8 cellular contexts compared by ENCODE assay signal in the genomic region with DNA sequence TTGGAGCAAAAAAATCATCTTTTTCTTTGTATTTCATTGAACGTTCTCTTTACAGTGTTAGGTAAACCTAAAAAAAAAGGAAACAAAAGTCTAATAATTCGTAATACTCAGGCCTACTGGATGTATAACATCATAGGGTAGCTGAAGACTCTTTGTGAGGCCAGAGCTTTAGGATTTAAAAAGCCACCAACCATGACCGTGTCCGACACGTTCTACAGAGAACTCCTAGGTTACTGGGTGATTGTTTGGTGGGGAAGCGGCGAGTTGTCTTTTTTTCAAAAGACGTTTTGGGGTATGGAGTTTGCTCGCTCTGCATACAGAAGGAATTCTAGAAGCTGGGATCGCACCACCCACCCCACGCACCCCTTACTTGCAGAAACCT. TPM values are rescaled to one million over a fixed set of nuclear protein-coding genes. Genes with fewer than 3 reads are reported as not detected.
DNase-seq lines count a peak whose midpoint lies in the region; ATAC-seq, FAIRE-seq and TF ChIP-seq lines count a peak whose summit lies in the region.

No MANE protein-coding gene starts in this region.

- H3K4me1 ChIP-seq in GM23338 (ENCODE audit: insufficient read depth) = peaks cover 28% of the 10 kb centered on the region
- peaks cover 1 to 7% of the 10 kb centered on the region in 2 donors for H3K4me1 ChIP-seq in lung (ENCODE audit: control insufficient read depth in 2 of 2, insufficient read depth in 2 of 2, low read length in 2 of 2)
- peaks cover 25 to 34% (median 31%) of the 10 kb centered on the region in 4 donors for H3K4me1 ChIP-seq in upper lobe of left lung

- peaks cover 16% of the 10 kb centered on the region for H3K4me1 Mint-ChIP-seq in GM23338

- ATAC-seq in GM23338 (peak; percentile 12), lung (ENCODE audit: insufficient read depth, low FRiP score) (peak; percentile 0), upper lobe of left lung (ENCODE audit: low FRiP score in 2 of 2) (peak in 1 of 2 donors; percentile 3), GM21526 (IDR thresholded peaks at IDR 0.05; ENCODE audit: low FRiP score, unreplicated experiment) (no peak)

- FAIRE-seq in bronchial epithelial cell (lab: Jason Lieb, UNC) = no peak

- 0 out of 2 replicates have a peak overlapping the region, but pooled peaks have one; percentile 21 for H2AFZ ChIP-seq in GM23338

- H3K9me3 ChIP-seq in lung (ENCODE audit: control insufficient read depth in 2 of 2, insufficient read depth in 1 of 2, low read length in 1 of 2) (no peaks in the 10 kb centered on the region), upper lobe of left lung (no peaks in the 10 kb centered on the region)

- TF ChIP-seq CTCF in GM23338 (conservative IDR thresholded peaks at IDR 0.05; ENCODE audit: low read depth in 2 of 2) (no peak), bronchial epithelial cell (IDR thresholded peaks at IDR 0.05; ENCODE audit: insufficient read depth, low read length, severe bottlenecking) (no peak), lung (IDR thresholded peaks at IDR 0.05; ENCODE audit: control extremely low read depth, extremely low read depth) (no peak), upper lobe of left lung (IDR thresholded peaks at IDR 0.05) (no peak)

- TF ChIP-seq EP300 in upper lobe of left lung (IDR thresholded peaks at IDR 0.05) = no peak

- 0 to 1% methylated on average over 11 of the region's 11 CpGs for WGBS in lung, 2 donors
- 1% methylated on average over 9 to 11 of the region's 11 CpGs for WGBS in upper lobe of left lung, 2 donors

- peaks cover 6% of the 10 kb centered on the region; the same call in 2 of the 3 replicates for H3K9me3 Mint-ChIP-seq in GM23338

- H3K9me2 ChIP-seq in GM23338 (ENCODE audit: insufficient read depth) = no peaks in the 10 kb centered on the region

- H3K36me3 Mint-ChIP-seq in GM23338 (ENCODE audit: low read depth) = peaks cover 33% of the 10 kb centered on the region

- H3K79me2 ChIP-seq in GM23338 (replicated peaks; ENCODE audit: insufficient read depth) = peaks cover 38% of the 10 kb centered on the region

- H3K27ac Mint-ChIP-seq in GM23338 = peak overlapping the region; percentile 91

- H3K27me3 Mint-ChIP-seq in GM23338 (ENCODE audit: insufficient read depth, low read depth, poor library complexity) = peaks cover 17% of the 10 kb centered on the region

- peak overlapping the region; percentile 67 for H3K4me3 ChIP-seq in GM23338
- peak overlapping the region; percentile 85 for H3K4me3 ChIP-seq in bronchial epithelial cell (ENCODE audit: low read depth, low read length)
- H3K4me3 ChIP-seq in lung = peak overlapping the region; percentile 16
- H3K4me3 ChIP-seq in upper lobe of left lung = peak overlapping the region; percentile 94 to 100 (median 98)

- DNase-seq in GM23338 (ENCODE audit: low spot score) = no peak
- DNase-seq in NCI-H146 treated with DMSO at 0.1 percent for 48 hours (lab: John Stamatoyannopoulos, UW; ENCODE audit: unreplicated experiment) = peak; percentile 48
- no peak for DNase-seq in bronchial epithelial cell (ENCODE audit: low read depth)
- no peak for DNase-seq in lung (ENCODE audit: low spot score)
- DNase-seq in upper lobe of left lung = no peak
- DNase-seq in activated CD4-positive, CD25-positive, alpha-beta regulatory T cell (lab: John Stamatoyannopoulos, UW) = no peak
- DNase-seq in ureter (ENCODE audit: low spot score) = no peak

- peak overlapping the region; percentile 79 for H3K4me3 Mint-ChIP-seq in GM23338

- H3K27ac ChIP-seq in GM23338 (ENCODE audit: low read depth) = peak overlapping the region; percentile 96
- peak overlapping the region; percentile 100 for H3K27ac ChIP-seq in lung (ENCODE audit: low read depth in 1 of 2, low read length in 1 of 2)
- peak overlapping the region; percentile 90 to 99 (median 98) for H3K27ac ChIP-seq in upper lobe of left lung

- H3F3A ChIP-seq in GM23338 (replicated peaks; ENCODE audit: low read depth) = 0 out of 2 replicates have a peak, but pooled peaks cover 3% of the 10 kb centered on the region

- TF ChIP-seq POLR2A in upper lobe of left lung (IDR thresholded peaks at IDR 0.05) = no peak

- H4K20me1 ChIP-seq in GM23338 (replicated peaks; ENCODE audit: insufficient read depth) = peaks cover 16% of the 10 kb centered on the region

- peak overlapping the region; percentile 79 for H3K4me2 ChIP-seq in GM23338

- H3K36me3 ChIP-seq in GM23338 (ENCODE audit: insufficient read depth) = no peaks in the 10 kb centered on the region
- H3K36me3 ChIP-seq in bronchial epithelial cell (ENCODE audit: control insufficient read depth, insufficient read depth, low read length) = peaks cover 4% of the 10 kb centered on the region
- H3K36me3 ChIP-seq in lung (ENCODE audit: control insufficient read depth in 2 of 2, insufficient read depth in 2 of 2, low read length in 2 of 2) = peaks cover 2 to 4% of the 10 kb centered on the region in 2 donors
- peaks cover 0 to 10% (median 3%) of the 10 kb centered on the region in 4 donors for H3K36me3 ChIP-seq in upper lobe of left lung

- H3K27me3 ChIP-seq in GM23338 (ENCODE audit: insufficient read depth) = no peaks in the 10 kb centered on the region
- H3K27me3 ChIP-seq in bronchial epithelial cell (ENCODE audit: control insufficient read depth, insufficient read depth, low read length) = no peaks in the 10 kb centered on the region
- H3K27me3 ChIP-seq in lung (ENCODE audit: control insufficient read depth, insufficient read depth) = no peaks in the 10 kb centered on the region
- H3K27me3 ChIP-seq in upper lobe of left lung = no peaks in the 10 kb centered on the region

TF ChIP-seq in GM23338, 12 proteins besides CTCF, POLR2A, EP300 and RAD21 (continues in another document):
- TF ChIP-seq JUNB (IDR thresholded peaks at IDR 0.05; ENCODE audit: unreplicated experiment) (no peak), EZH2 (IDR thresholded peaks at IDR 0.05; ENCODE audit: low read depth, unreplicated experiment) (no peak), ZNF114 (CRISPR knock-in tag; IDR thresholded peaks at IDR 0.05) (no peak), CREB1 (CRISPR knock-in tag; IDR thresholded peaks at IDR 0.05; ENCODE audit: low read depth) (no peak), NANOG (IDR thresholded peaks at IDR 0.05; ENCODE audit: borderline replicate concordance) (no peak), STAT1 (IDR thresholded peaks at IDR 0.05; ENCODE audit: unreplicated experiment) (no peak), ZNF331 (CRISPR knock-in tag; IDR thresholded peaks at IDR 0.05; ENCODE audit: low read depth) (no peak)
- TF ChIP-seq, protein P1, sequence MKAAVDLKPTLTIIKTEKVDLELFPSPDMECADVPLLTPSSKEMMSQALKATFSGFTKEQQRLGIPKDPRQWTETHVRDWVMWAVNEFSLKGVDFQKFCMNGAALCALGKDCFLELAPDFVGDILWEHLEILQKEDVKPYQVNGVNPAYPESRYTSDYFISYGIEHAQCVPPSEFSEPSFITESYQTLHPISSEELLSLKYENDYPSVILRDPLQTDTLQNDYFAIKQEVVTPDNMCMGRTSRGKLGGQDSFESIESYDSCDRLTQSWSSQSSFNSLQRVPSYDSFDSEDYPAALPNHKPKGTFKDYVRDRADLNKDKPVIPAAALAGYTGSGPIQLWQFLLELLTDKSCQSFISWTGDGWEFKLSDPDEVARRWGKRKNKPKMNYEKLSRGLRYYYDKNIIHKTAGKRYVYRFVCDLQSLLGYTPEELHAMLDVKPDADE (IDR thresholded peaks at IDR 0.05) = no peak

RNA-seq across cellular contexts. Expression of a gene that starts 0.6 kb away (rescaled TPM):
- 365 and 368 TPM in 2 replicates for total RNA-seq in GM23338 (2014; rRNA removed; shearing (Covaris generic))
- 113 and 119 TPM in 2 replicates for polyA plus RNA-seq in GM23338 (2016; fragmentation: Nextera tagmentation; extraction: Ambion mirVana)
- total RNA-seq in bronchial epithelial cell = 97.9 and 115 TPM in 2 replicates
- total RNA-seq in lung = 100 to 1,000 TPM; 171 to 285 TPM
- 10 to 100 TPM; 65.6 to 66.4 TPM for polyA plus RNA-seq in lung
- total RNA-seq in upper lobe of left lung = 100 to 1,000 TPM; 144 to 265 (median 153) TPM
- total RNA-seq in ureter = 244 TPM

RNA-seq across cellular contexts. Expression of a gene that starts 54.5 kb away (rescaled TPM):
- total RNA-seq in GM23338 (2014; rRNA removed; shearing (Covaris generic)) = 55.5 and 58.8 TPM in 2 replicates
- polyA plus RNA-seq in GM23338 (2016; fragmentation: Nextera tagmentation; extraction: Ambion mirVana) (44.1 and 47.6 TPM in 2 replicates), lung (10 to 100 TPM; 24.2 to 28.3 TPM)
- total RNA-seq in bronchial epithelial cell (14.0 and 16.3 TPM in 2 replicates), lung (10 to 100 TPM; 27.1 to 41.1 TPM), upper lobe of left lung (10 to 100 TPM; 19.3 to 69.1 (median 32.5) TPM), ureter (79.8 TPM)

Comparison
In these comparisons a context has a peak if more than half of its experiments do, and no peak if none do; other contexts are left out.
1. H3K4me3 ChIP-seq: peak in every context shown above with its lines; median percentile 98 in upper lobe of left lung; 85 in bronchial epithelial cell; 67 in GM23338; 16 in lung.